1 cellular context compared by ENCODE assay signal in the genomic region with DNA sequence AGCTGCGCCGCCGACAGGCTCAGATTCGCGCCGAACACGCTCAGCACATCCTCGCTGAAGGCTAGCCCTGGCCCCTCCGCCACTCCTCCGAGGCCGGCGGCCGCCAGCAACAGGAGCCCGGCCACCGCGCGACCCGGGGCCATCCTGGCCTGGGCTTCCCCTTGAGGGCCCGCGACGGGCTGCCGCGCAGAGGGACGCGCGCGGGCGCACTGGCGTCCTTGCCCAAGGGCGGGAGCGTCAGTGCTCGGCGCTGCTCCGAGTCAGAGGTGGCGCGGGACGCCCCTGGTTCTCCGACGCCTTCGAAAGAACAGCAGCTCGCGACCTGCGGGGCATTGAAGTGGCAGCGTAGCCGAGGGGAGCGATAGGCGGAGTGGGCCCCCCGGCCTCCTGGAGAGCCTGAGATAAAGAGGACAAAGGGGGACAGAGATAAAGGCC.
TF ChIP-seq lines count a peak whose summit lies in the region.

No MANE protein-coding gene starts in this region.

TF ChIP-seq in HCT116, 20 proteins besides CTCF, POLR2A, EP300 and RAD21 (continued from another document):
- TF ChIP-seq EZH2 (IDR thresholded peaks at IDR 0.05) (no peak), SP1 (IDR thresholded peaks at IDR 0.05; ENCODE audit: low read depth) (no peak; the same call in 1 of the 2 replicates), CBX3 (IDR thresholded peaks at IDR 0.05; ENCODE audit: low read depth) (peak; percentile 79), EZH2phosphoT487 (IDR thresholded peaks at IDR 0.05; ENCODE audit: borderline replicate concordance) (no peak), YY1 (IDR thresholded peaks at IDR 0.05; ENCODE audit: extremely low read depth, insufficient replicate concordance, low read depth, low read length) (no peak), POLR2AphosphoS5 (IDR thresholded peaks at IDR 0.05; ENCODE audit: low read depth, low read length) (peak; percentile 47; the same call in 1 of the 2 replicates), SRF (IDR thresholded peaks at IDR 0.05; ENCODE audit: low read depth) (peak; percentile 30; the same call in 1 of the 2 replicates), ZNF274 (IDR thresholded peaks at IDR 0.05; ENCODE audit: low read depth, low read length) (no peak), MAX (IDR thresholded peaks at IDR 0.05) (peak; percentile 89), ZFX (IDR thresholded peaks at IDR 0.05) (peak; percentile 74), FOSL1 (IDR thresholded peaks at IDR 0.05; ENCODE audit: low read depth) (no peak), CEBPB (IDR thresholded peaks at IDR 0.05; ENCODE audit: low read depth) (no peak), ELF1 (IDR thresholded peaks at IDR 0.05; ENCODE audit: borderline replicate concordance, low read depth) (no peak)
- TF ChIP-seq, protein P1, sequence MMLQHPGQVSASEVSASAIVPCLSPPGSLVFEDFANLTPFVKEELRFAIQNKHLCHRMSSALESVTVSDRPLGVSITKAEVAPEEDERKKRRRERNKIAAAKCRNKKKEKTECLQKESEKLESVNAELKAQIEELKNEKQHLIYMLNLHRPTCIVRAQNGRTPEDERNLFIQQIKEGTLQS (IDR thresholded peaks at IDR 0.05) = no peak
TF ChIP-seq in HCT116: peak in this region for 6.
